Comparison of ENCODE assay signal across 9 cellular contexts in the genomic region with DNA sequence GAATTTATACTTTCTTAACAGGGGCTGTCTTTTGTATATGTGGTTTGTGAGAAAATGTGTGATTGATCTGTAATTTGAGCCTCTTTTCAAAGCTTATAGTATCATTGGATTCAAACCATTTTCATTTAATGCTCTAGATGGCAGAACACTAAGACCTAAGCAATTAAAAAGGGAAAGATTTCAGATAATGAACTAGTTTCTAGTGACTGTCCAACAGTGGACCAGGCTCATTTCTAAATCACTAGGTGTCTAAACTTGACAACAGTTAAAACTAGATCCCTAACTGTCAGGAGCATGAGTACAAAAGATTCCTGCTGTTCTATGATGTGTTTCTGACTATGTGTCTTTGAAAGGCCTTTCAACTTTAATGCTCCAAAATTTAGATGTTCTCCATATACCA. TPM values are rescaled to one million over a fixed set of nuclear protein-coding genes. Genes with fewer than 3 reads are reported as not detected.
A peak's percentile ranks its signal among the peaks of the same experiment; 100 is the strongest.
DNase-seq lines count a peak whose midpoint lies in the region; ATAC-seq, FAIRE-seq and TF ChIP-seq lines count a peak whose summit lies in the region.
"Had no signal": no experiment of that assay in that cellular context is flagged by ENCODE, and none has a peak within 500 bp of the region (broad histone marks: within the 10 kb centered on the region; RNA-seq: fewer than 3 reads in every experiment).

No MANE protein-coding gene starts in this region.

- H3K27me3 ChIP-seq in CD8-positive, alpha-beta memory T cell (ENCODE audit: insufficient read depth, low read length, poor library complexity, severe bottlenecking), result no peaks in the 10 kb centered on the region
- H3K27me3 ChIP-seq in HL-60 (ENCODE audit: insufficient read depth, poor library complexity, severe bottlenecking) (no peaks in the 10 kb centered on the region), GM12878 (replicated peaks in 1 of 2; ENCODE audit: control insufficient read depth in 2 of 2, insufficient read depth in 2 of 2, low read length in 1 of 2) (no peaks in the 10 kb centered on the region), neuron (ENCODE audit: insufficient read depth, low read length) (no peaks in the 10 kb centered on the region)

- no peaks in the 10 kb centered on the region for H3K36me3 ChIP-seq in CD8-positive, alpha-beta memory T cell (ENCODE audit: insufficient read depth, low read length)
- H3K36me3 ChIP-seq in GM12878 (ENCODE audit: control insufficient read depth in 2 of 2, insufficient read depth in 2 of 2, low read length in 1 of 2) (no peaks in the 10 kb centered on the region), neuron (ENCODE audit: insufficient read depth, low read length) (no peaks in the 10 kb centered on the region)

- no peaks in the 10 kb centered on the region for H3K27me3 Mint-ChIP-seq in CD8-positive, alpha-beta memory T cell

- intact Hi-C loops in GM12878 (cut with micrococcal nuclease; ENCODE audit: unreplicated experiment), result no loop called here

- H3K4me1 ChIP-seq in CD8-positive, alpha-beta memory T cell (ENCODE audit: insufficient read depth, low read length), result peaks cover 76% of the 10 kb centered on the region
- peaks cover 31% of the 10 kb centered on the region for H3K4me1 ChIP-seq in GM12878 (ENCODE audit: control insufficient read depth, insufficient read depth, low read length)
- peaks cover 26% of the 10 kb centered on the region for H3K4me1 ChIP-seq in neuron (ENCODE audit: insufficient read depth, low read length)

- H3K4me3 Mint-ChIP-seq in CD8-positive, alpha-beta memory T cell, result peak overlapping the region; percentile 67 to 83 (median 78)

- no peak for FAIRE-seq in GM12878 (lab: Jason Lieb, UNC)

- CTCF ChIA-PET in CD8-positive, alpha-beta memory T cell (lab: Charles Lee), result interaction anchor here (1.0 to 3.2 kb wide), 8 partner anchors 16 to 62 kb away, joined by 3 to 20 read pairs (median 6); a partner anchor contains a TSS
- CTCF ChIA-PET in GM12878 (lab: Yijun Ruan, JAX), result interaction anchor here (0.6 to 5.7 kb wide), 17 partner anchors 13 to 143 kb away, joined by 3 to 68 read pairs (median 4); no protein-coding TSS in a partner anchor

- H3K79me2 ChIP-seq in GM12878 (ENCODE audit: control insufficient read depth, insufficient read depth, low read length), result peaks cover 88% of the 10 kb centered on the region

- H3K4me2 ChIP-seq in GM12878 (ENCODE audit: control insufficient read depth, insufficient read depth), result peak overlapping the region; percentile 91

- peak overlapping the region; percentile 49 for H3K4me3 ChIP-seq in CD8-positive, alpha-beta memory T cell (ENCODE audit: low read length)
- H3K4me3 ChIP-seq in HL-60 (replicated peaks; ENCODE audit: insufficient read depth, low read length), result no peak overlapping the region
- peak overlapping the region; percentile 59 for H3K4me3 ChIP-seq in GM12878
- peak overlapping the region; percentile 43 for H3K4me3 ChIP-seq in neuron (ENCODE audit: low read length)

- H3K9me3 Mint-ChIP-seq in CD8-positive, alpha-beta memory T cell, result no peaks in the 10 kb centered on the region

- H3K27ac Mint-ChIP-seq in CD8-positive, alpha-beta memory T cell, result peak overlapping the region; percentile 89 to 99 (median 96)

- TF ChIP-seq RAD21 in GM12878 (IDR thresholded peaks at IDR 0.05; ENCODE audit: insufficient read depth, low read depth, low read length), result no peak

- no peaks in the 10 kb centered on the region for H3K9me3 ChIP-seq in CD8-positive, alpha-beta memory T cell (ENCODE audit: low read length)
- H3K9me3 ChIP-seq in GM12878 (replicated peaks; ENCODE audit: control insufficient read depth, insufficient read depth, low read length), result no peaks in the 10 kb centered on the region; the same call in 2 of the 3 replicates
- no peaks in the 10 kb centered on the region for H3K9me3 ChIP-seq in neuron (ENCODE audit: low read length)

- no peak for TF ChIP-seq POLR2A in GM12878 (IDR thresholded peaks at IDR 0.05; ENCODE audit: low read depth, low read length)

- no peak for DNase-seq in CD8-positive, alpha-beta memory T cell
- DNase-seq in HL-60 (ENCODE audit: low read depth in 1 of 2, low spot score in 1 of 2), result no peak
- no peak for DNase-seq in GM12878 (ENCODE audit: low read depth, low spot score)
- no peak for DNase-seq in DMS114 treated with DMSO at 0.1 percent for 48 hours (lab: John Stamatoyannopoulos, UW; ENCODE audit: unreplicated experiment)
- no peak for DNase-seq in NCI-H1930 (lab: John Stamatoyannopoulos, UW)
- DNase-seq in NK-92 treated with Interleukin-12 subunit alpha and Interleukin-12 subunit beta, amount 100 ng/mL, for 24 hours (lab: John Stamatoyannopoulos, UW), result no peak
- DNase-seq in effector CD4-positive, alpha-beta T cell, result no peak
- DNase-seq: NCI-H526 had no signal

- H3K27ac ChIP-seq in CD8-positive, alpha-beta memory T cell (ENCODE audit: low read depth, low read length), result peak overlapping the region; percentile 60
- H3K27ac ChIP-seq in HL-60 (replicated peaks), result peak overlapping the region; percentile 90
- H3K27ac ChIP-seq in GM12878 (ENCODE audit: control insufficient read depth, insufficient read depth), result peak overlapping the region; percentile 97

- H3K9ac ChIP-seq in GM12878 (ENCODE audit: control insufficient read depth, insufficient read depth, low read length), result peak overlapping the region; percentile 86

- H4K20me1 ChIP-seq in GM12878 (ENCODE audit: control insufficient read depth, insufficient read depth), result no peaks in the 10 kb centered on the region

- TF ChIP-seq CTCF in HL-60 (IDR thresholded peaks at IDR 0.05; ENCODE audit: insufficient read depth, low read length) (no peak), GM12878 (IDR thresholded peaks at IDR 0.05 in 2 of 3, conservative IDR thresholded peaks at IDR 0.05 in 1 of 3; ENCODE audit: control insufficient read depth in 2 of 3, extremely low read depth in 1 of 3, insufficient read depth in 1 of 3, low read depth in 3 of 3, low read length in 3 of 3) (no peak)

- BruUV-seq in GM12878 (replicated peaks; lab: Mats Ljungman, UMichigan), result TSS peak; percentile 99

- peak; percentile 10 for ATAC-seq in GM12878

- POLR2A ChIA-PET in CD8-positive, alpha-beta memory T cell (lab: Charles Lee), result interaction anchor here (0.6 to 2.1 kb wide), 8 partner anchors 12 to 79 kb away, joined by 3 to 11 read pairs (median 4); a partner anchor contains a TSS
- POLR2A ChIA-PET in GM12878 (lab: Charles Lee), result interaction anchor here (0.8 to 5.7 kb wide), 13 partner anchors 10 to 58 kb away, joined by 3 to 85 read pairs (median 5); a partner anchor contains a TSS

- SMC1A ChIA-PET in GM12878 (lab: Charles Lee; ENCODE audit: uncharacterized antibody, unreplicated experiment), result interaction anchor here (1.0 to 7.8 kb wide), 17 partner anchors 9 to 180 kb away, joined by 3 to 165 read pairs (median 14); no protein-coding TSS in a partner anchor

- H2AFZ ChIP-seq in GM12878 (ENCODE audit: control insufficient read depth, low read depth, low read length), result no peak overlapping the region
- peak overlapping the region; percentile 94 for H2AFZ ChIP-seq in neuron (ENCODE audit: low read depth, low read length)

- in situ Hi-C loops in GM12878 (cut with MboI), result no loop called here

- TF ChIP-seq EP300 in GM12878 (IDR thresholded peaks at IDR 0.05; ENCODE audit: borderline replicate concordance in 1 of 2, control insufficient read depth in 1 of 2, low read depth in 2 of 2, low read length in 2 of 2), result no peak

- RAD21 ChIA-PET in GM12878 (lab: Charles Lee; ENCODE audit: unreplicated experiment), result interaction anchor here (1.0 to 5.7 kb wide), 21 partner anchors 11 to 103 kb away, joined by 3 to 178 read pairs (median 4); a partner anchor contains a TSS

- H3K36me3 Mint-ChIP-seq in CD8-positive, alpha-beta memory T cell, result peaks cover 0 to 14% (median 5%) of the 10 kb centered on the region in 3 donors

- peaks cover 70 to 86% (median 84%) of the 10 kb centered on the region in 3 donors for H3K4me1 Mint-ChIP-seq in CD8-positive, alpha-beta memory T cell

RNA-seq across cellular contexts. Expression of a gene that starts 54.6 kb away (rescaled TPM):
- total RNA-seq in CD8-positive, alpha-beta memory T cell, result 100 to 1,000 TPM; 142 to 150 TPM
- polyA plus RNA-seq in CD8-positive, alpha-beta memory T cell, result 90.1 TPM
- 363 and 399 TPM in 2 replicates for total RNA-seq in GM12878 (2013; cell fraction: nucleolus; rRNA removed)
- total RNA-seq in GM12878 (2014; rRNA removed) (63.7 and 65.1 TPM in 2 replicates), GM12878 (2014; rRNA removed; fragmentation: Illumina TruSeq; extraction: Trizol) (62.5 and 68.9 TPM in 2 replicates), GM12878 (2021) (93.8 and 96.3 TPM in 2 replicates)
- 31.8 TPM for polyA plus RNA-seq in GM12878 (2011; ENCODE audit: low read depth)
- polyA plus RNA-seq in GM12878 (2011; rRNA removed) (96.4 and 99.1 TPM in 2 replicates), GM12878 (2014; fragmentation: Illumina TruSeq; extraction: Trizol) (88.5 and 110 TPM in 2 replicates), GM12878 (2014; fragmentation: Nextera tagmentation; extraction: Ambion mirVana) (10 to 100 TPM; 19.1 to 29.1 TPM), GM12878 (2014; rRNA removed) (41.8 and 56.8 TPM in 2 replicates), GM12878 (2016; fragmentation: Nextera tagmentation; extraction: Ambion mirVana) (10 to 100 TPM; 34.8 to 38.6 TPM)
- 228 and 306 TPM in 2 replicates for polyA plus RNA-seq in GM12878 (2011; cell fraction: cytosol; rRNA removed)
- polyA plus RNA-seq in GM12878 (2011; cell fraction: nucleus; rRNA removed), result 142 and 279 TPM in 2 replicates
- polyA plus RNA-seq in GM12878 (2012), result 26.9 and 39.0 TPM in 2 replicates
- polyA minus RNA-seq in GM12878 (2011; rRNA and poly(A)+ RNA removed), result 511 and 573 TPM in 2 replicates
- 75.6 and 115 TPM in 2 replicates for polyA minus RNA-seq in GM12878 (2011; cell fraction: cytosol; rRNA and poly(A)+ RNA removed)
- 178 and 239 TPM in 2 replicates for polyA minus RNA-seq in GM12878 (2011; cell fraction: nucleus; rRNA and poly(A)+ RNA removed)
